ENCODE assay signal across 23 cellular contexts in the genomic region with DNA sequence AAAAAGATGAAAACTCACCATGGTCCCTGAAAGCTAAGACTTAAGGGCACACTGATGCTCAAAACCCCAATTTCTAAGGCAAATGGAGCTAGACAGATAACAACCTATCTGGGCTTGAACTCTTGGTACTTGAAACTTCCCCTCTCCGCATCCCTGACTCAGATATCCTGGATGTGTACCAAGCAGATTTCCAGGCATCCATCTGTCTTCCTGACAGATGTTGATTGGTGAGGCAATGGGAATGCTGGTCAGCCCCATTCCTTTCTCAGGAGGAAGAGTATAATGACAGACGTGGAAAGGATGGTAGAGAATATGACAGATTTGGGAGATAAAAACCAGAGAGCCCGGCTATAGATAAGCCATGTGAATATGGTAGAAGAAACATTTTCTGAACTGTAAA.
A peak's percentile ranks its signal among the peaks of the same experiment; 100 is the strongest.
DNase-seq lines count a peak whose midpoint lies in the region; TF ChIP-seq lines count a peak whose summit lies in the region.
"Had no signal": no experiment of that assay in that cellular context is flagged by ENCODE, and none has a peak within 500 bp of the region (broad histone marks: within the 10 kb centered on the region; RNA-seq: fewer than 3 reads in every experiment).

No MANE protein-coding gene starts in this region.

- peaks cover 14% of the 10 kb centered on the region for H3K27me3 Mint-ChIP-seq in type B pancreatic cell

- intact Hi-C loops in dorsolateral prefrontal cortex (cut with DNase I), result no loop called here

- H3K27ac ChIP-seq in dorsolateral prefrontal cortex, result no peak overlapping the region
- H3K27ac ChIP-seq: GM23248, SK-N-MC had no signal

- no peaks in the 10 kb centered on the region for H3K4me1 Mint-ChIP-seq in type B pancreatic cell (ENCODE audit: unreplicated experiment)
- H3K4me1 Mint-ChIP-seq: CD14-positive monocyte, T-cell had no signal

- no peaks in the 10 kb centered on the region for H3K36me3 ChIP-seq in BE2C

- H3K4me3 ChIP-seq in BE2C (ENCODE audit: low read depth, low read length) (no peak overlapping the region), fibroblast of pulmonary artery (replicated peaks; ENCODE audit: low read depth, low read length) (no peak overlapping the region), dorsolateral prefrontal cortex (no peak overlapping the region)
- H3K4me3 ChIP-seq: GM23248, SK-N-MC had no signal

- DNase-seq in A172 (ENCODE audit: low spot score) (peak; percentile 59), BE2C (peak; percentile 17), amniotic epithelial cell (ENCODE audit: low read depth) (peak; percentile 33), fibroblast of pulmonary artery (ENCODE audit: low read depth) (peak; percentile 14), dorsolateral prefrontal cortex (no peak), hypothalamus (lab: John Stamatoyannopoulos, UW) (no peak), type B pancreatic cell (ENCODE audit: extremely low spot score, unreplicated experiment) (no peak), NCI-H2196 treated with DMSO at 0.1 percent for 48 hours (lab: John Stamatoyannopoulos, UW; ENCODE audit: unreplicated experiment) (no peak)
- DNase-seq: ACHN, AML-193, Caco-2, GF-D8, GM23248, KBM-7, MV-4-11, NCI-H1417, NCI-H187, NCI-H2107, NCI-H69, Right ventricle myocardium superior, T-cell had no signal

- no peaks in the 10 kb centered on the region for H3K9me3 Mint-ChIP-seq in type B pancreatic cell
- H3K9me3 Mint-ChIP-seq: CD14-positive monocyte, T-cell had no signal

- TF ChIP-seq CTCF in BE2C (IDR thresholded peaks at IDR 0.05; ENCODE audit: low read depth, low read length) (no peak), fibroblast of pulmonary artery (IDR thresholded peaks at IDR 0.05; ENCODE audit: low read length, missing control alignments) (no peak), dorsolateral prefrontal cortex (IDR thresholded peaks at IDR 0.05 in 54 of 56, conservative IDR thresholded peaks at IDR 0.05 in 2 of 56; ENCODE audit: low read depth in 1 of 56, partially characterized antibody in 56 of 56) (no peak), type B pancreatic cell (conservative IDR thresholded peaks at IDR 0.05) (no peak)

- H3K36me3 Mint-ChIP-seq in type B pancreatic cell, result no peaks in the 10 kb centered on the region
- H3K36me3 Mint-ChIP-seq: CD14-positive monocyte, T-cell had no signal

- H3K27me3 ChIP-seq in BE2C (no peaks in the 10 kb centered on the region), dorsolateral prefrontal cortex (peaks cover 0 to 3% (median 0%) of the 10 kb centered on the region in 45 donors)

- no peak overlapping the region for H3K4me3 Mint-ChIP-seq in type B pancreatic cell
- H3K4me3 Mint-ChIP-seq: CD14-positive monocyte, T-cell had no signal

- H3K4me1 ChIP-seq in BE2C, result no peaks in the 10 kb centered on the region
- H3K4me1 ChIP-seq: Caco-2 had no signal

- no peaks in the 10 kb centered on the region for H3K9me3 ChIP-seq in BE2C
- H3K9me3 ChIP-seq: Caco-2 had no signal

- no peak overlapping the region for H3K27ac Mint-ChIP-seq in type B pancreatic cell
- H3K27ac Mint-ChIP-seq: CD14-positive monocyte, T-cell had no signal

Comparison
In these comparisons a context has a peak if more than half of its experiments do, and no peak if none do; other contexts are left out.
1. DNase-seq: peak in A172 (single experiment), BE2C (single experiment), amniotic epithelial cell (single experiment) and fibroblast of pulmonary artery (single experiment); none in dorsolateral prefrontal cortex (0 of 10), hypothalamus (0 of 51), type B pancreatic cell (single experiment) and NCI-H2196 treated with DMSO at 0.1 percent for 48 hours (single experiment).